8 cellular contexts compared by ENCODE assay signal in the genomic region with DNA sequence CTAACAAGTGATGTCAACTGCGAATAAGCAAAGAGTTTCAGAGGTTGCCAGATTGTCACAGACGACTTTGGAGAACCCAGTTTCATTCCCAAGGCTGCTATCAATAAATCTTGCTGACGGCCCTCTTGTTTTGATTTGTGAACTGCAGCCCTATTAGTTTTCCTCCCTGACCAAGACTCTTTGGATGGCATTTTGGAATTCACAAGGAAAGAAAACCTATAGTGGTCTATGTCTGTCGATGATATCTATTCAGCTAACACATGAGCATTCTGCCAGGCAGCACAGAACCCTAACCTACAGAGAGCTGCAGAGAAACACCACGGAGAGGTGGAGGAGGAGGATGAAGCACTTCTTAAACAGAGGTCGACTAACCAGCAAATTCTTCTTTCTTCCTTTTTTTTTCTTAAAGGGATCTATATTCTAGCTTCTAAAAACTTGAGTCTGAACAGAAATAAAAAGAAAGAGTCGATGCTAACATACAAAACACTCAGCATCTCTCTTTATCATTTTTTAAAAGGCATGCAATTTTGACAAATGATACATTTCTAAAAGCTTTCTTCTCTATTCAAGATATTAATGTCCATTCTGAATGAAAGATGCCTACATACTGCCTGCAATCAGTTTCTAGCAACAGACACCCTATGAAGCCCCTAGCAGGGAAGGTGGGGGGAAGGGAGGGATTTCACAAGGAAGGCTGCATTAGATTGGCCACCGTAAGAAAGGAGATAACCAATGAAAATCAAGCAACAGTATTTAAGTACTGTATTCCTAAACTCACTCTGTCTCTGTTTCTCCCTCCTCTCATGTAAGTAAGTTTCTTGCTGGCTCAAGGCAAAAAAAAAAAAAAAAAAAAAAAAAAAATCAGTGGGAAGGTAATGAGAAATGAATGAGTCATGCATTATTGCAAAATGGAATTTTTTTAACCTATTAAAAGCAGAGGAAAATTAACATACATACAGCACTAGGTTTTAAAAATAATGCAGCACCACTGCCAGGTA.
DNase-seq lines count a peak whose midpoint lies in the region; ATAC-seq and TF ChIP-seq lines count a peak whose summit lies in the region.

No MANE protein-coding gene starts in this region.

- no peak overlapping the region for H2BK120ac ChIP-seq in mesendoderm (ENCODE audit: low read depth, low read length)

- peaks cover 6% of the 10 kb centered on the region for H3K4me1 ChIP-seq in mesendoderm (ENCODE audit: control insufficient read depth, low read depth, low read length)

- DNase-seq in AG09309 (ENCODE audit: low read depth) (peak; percentile 92), NAMALWA (ENCODE audit: low spot score) (peak; percentile 21), mesendoderm (peak; percentile 87), NCI-H187 (lab: John Stamatoyannopoulos, UW) (no peak), DMS114 treated with DMSO at 0.1 percent for 48 hours (lab: John Stamatoyannopoulos, UW; ENCODE audit: unreplicated experiment) (no peak), NOMO-1 (lab: John Stamatoyannopoulos, UW; ENCODE audit: unreplicated experiment in 2 of 2) (no peak)

- H2BK15ac ChIP-seq in mesendoderm (replicated peaks; ENCODE audit: low read depth), result no peak overlapping the region

- no peak for TF ChIP-seq CTCF in AG09309 (IDR thresholded peaks at IDR 0.05; ENCODE audit: control insufficient read depth, insufficient read depth, low read depth, low read length, missing control alignments)

- no peak overlapping the region for H3K18ac ChIP-seq in mesendoderm (ENCODE audit: low read length)

- H3K27me3 ChIP-seq in mesendoderm (ENCODE audit: insufficient read depth, low read length, poor library complexity), result no peaks in the 10 kb centered on the region

- H3K79me1 ChIP-seq in mesendoderm (ENCODE audit: low read length), result no peaks in the 10 kb centered on the region

- H3K9ac ChIP-seq in mesendoderm (ENCODE audit: low read length), result no peak overlapping the region

- H4K5ac ChIP-seq in mesendoderm (ENCODE audit: low read length), result no peak overlapping the region

- no peak overlapping the region for H3K4me2 ChIP-seq in mesendoderm (ENCODE audit: low read length)

- no peak for ATAC-seq in GM18505 (IDR thresholded peaks at IDR 0.05; ENCODE audit: unreplicated experiment)

- no peak overlapping the region for H4K8ac ChIP-seq in mesendoderm (ENCODE audit: low read depth, low read length)

- no peaks in the 10 kb centered on the region for H3K36me3 ChIP-seq in mesendoderm (ENCODE audit: control insufficient read depth, insufficient read depth, low read length)

- TF ChIP-seq POLR2A in GM18505 (IDR thresholded peaks at IDR 0.05; ENCODE audit: borderline replicate concordance, extremely low read depth, insufficient read depth, insufficient read length), result no peak

- no peak overlapping the region for H3K4ac ChIP-seq in mesendoderm (ENCODE audit: low read depth, low read length)

- H3K56ac ChIP-seq in mesendoderm (ENCODE audit: low read length), result no peak overlapping the region

- peak overlapping the region; percentile 61 for H3K27ac ChIP-seq in cingulate gyrus (ENCODE audit: low read depth, low read length)
- no peak overlapping the region for H3K27ac ChIP-seq in mesendoderm (ENCODE audit: low read depth, low read length)

- no peaks in the 10 kb centered on the region for H3K79me2 ChIP-seq in mesendoderm (ENCODE audit: control insufficient read depth, insufficient read depth, low read length)

- H3K4me3 ChIP-seq in AG09309 (ENCODE audit: control insufficient read depth, low read depth, low read length), result peak overlapping the region; percentile 53
- no peak overlapping the region for H3K4me3 ChIP-seq in mesendoderm (ENCODE audit: low read length)

- no peak overlapping the region for H2AK5ac ChIP-seq in mesendoderm (ENCODE audit: low read length)

- no CpG with 5 or more reads among the region's 8 CpGs for WGBS in mesendoderm (ENCODE audit: extremely low coverage, insufficient coverage, low lambda C conversion rate)

- H3K23ac ChIP-seq in mesendoderm (ENCODE audit: low read length), result no peak overlapping the region

- H2BK5ac ChIP-seq in mesendoderm (ENCODE audit: low read length), result no peak overlapping the region

Comparison
In these comparisons a context has a peak if more than half of its experiments do, and no peak if none do; other contexts are left out.
1. DNase-seq: peak in AG09309 (single experiment), NAMALWA (single experiment) and mesendoderm (single experiment); none in NCI-H187 (0 of 2), DMS114 treated with DMSO at 0.1 percent for 48 hours (single experiment) and NOMO-1 (0 of 2).